8 cellular contexts compared by ENCODE assay signal in the genomic region with DNA sequence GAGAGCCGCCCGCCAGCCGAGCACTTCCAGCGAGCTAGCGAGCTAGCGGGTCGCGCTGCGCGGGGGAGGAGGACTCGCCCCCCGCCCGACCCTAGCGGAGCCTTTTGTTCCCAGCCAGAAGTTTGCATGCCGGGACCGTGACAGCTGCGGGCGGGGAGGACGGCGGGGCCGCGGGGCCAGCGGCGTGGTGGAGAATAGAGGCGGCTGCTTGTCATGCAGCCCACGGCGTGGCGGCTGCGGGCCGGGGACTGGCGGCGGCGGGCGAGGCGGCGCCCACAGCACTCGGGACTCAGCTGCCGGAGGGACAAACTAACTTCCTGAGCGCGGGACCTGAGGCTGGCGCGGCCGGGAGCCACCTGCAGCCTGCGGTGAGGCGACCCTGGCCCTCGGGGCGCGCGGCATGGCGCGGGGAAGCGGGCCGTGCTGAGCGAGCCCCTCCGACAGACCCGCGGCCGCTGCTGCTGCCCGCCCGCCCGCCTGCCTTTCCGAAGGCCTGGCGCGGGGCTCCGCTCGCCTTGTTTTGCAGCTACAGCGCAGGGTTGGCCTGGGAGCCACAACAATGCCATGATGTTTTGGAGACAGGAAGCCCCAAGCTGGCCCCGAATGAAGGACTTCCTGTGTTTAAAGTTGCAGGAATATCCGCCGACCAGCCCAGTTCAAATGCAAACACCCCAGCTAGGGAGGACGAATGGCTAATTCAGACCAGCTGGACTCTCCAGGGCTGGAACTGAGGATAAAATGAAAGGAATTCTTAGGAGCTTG.
DNase-seq lines count a peak whose midpoint lies in the region; ATAC-seq and TF ChIP-seq lines count a peak whose summit lies in the region.

No MANE protein-coding gene starts in this region.

- H2BK5ac ChIP-seq in neuronal stem cell (ENCODE audit: low read length) = peak overlapping the region; percentile 82

- ATAC-seq in GM19452 (IDR thresholded peaks at IDR 0.05; ENCODE audit: unreplicated experiment) = peak; percentile 16
- peak; percentile 25 for ATAC-seq in activated T-helper 17 cell treated with anti-CD3 and anti-CD28 coated beads, Interleukin-2, amount 50 U/mL, for 72 hours (replicated peaks)

- peak overlapping the region in 6 of 7 donors; percentile 61 to 83 (median 75) for H3K27ac Mint-ChIP-seq in CD4-positive, alpha-beta memory T cell
- no peak overlapping the region for H3K27ac Mint-ChIP-seq in activated T-helper 17 cell treated with anti-CD3 and anti-CD28 coated beads, Interleukin-2, amount 50 U/mL, for 72 hours

- WGBS in neuronal stem cell (ENCODE audit: extremely low coverage in 2 of 2, insufficient read length in 2 of 2, insufficient replicate concordance in 1 of 2), 2 donors = no CpG with 5 or more reads among the region's 71 CpGs

- H3K36me3 ChIP-seq in CD4-positive, alpha-beta memory T cell (ENCODE audit: insufficient read depth, low read length) = peaks cover 7% of the 10 kb centered on the region
- H3K36me3 ChIP-seq in MM.1S (replicated peaks; ENCODE audit: insufficient read depth, low read length) (no peaks in the 10 kb centered on the region), neuronal stem cell (replicated peaks in 1 of 2; ENCODE audit: control insufficient read depth in 2 of 2, insufficient read depth in 2 of 2, low read length in 2 of 2) (peaks cover 6 to 36% of the 10 kb centered on the region in 2 donors)

- TF ChIP-seq CTCF in MM.1S (IDR thresholded peaks at IDR 0.05; ENCODE audit: low read length) = no peak

- intact Hi-C loops in CD4-positive, alpha-beta memory T cell (cut with micrococcal nuclease) = loop anchor here (5.0 kb wide), 1 partner anchor 227 kb away; no protein-coding TSS in a partner anchor

- no peaks in the 10 kb centered on the region for H3K27me3 Mint-ChIP-seq in CD4-positive, alpha-beta memory T cell
- H3K27me3 Mint-ChIP-seq in activated T-helper 17 cell treated with anti-CD3 and anti-CD28 coated beads, Interleukin-2, amount 50 U/mL, for 72 hours = no peaks in the 10 kb centered on the region

- peak overlapping the region; percentile 99 for H3K18ac ChIP-seq in neuronal stem cell (ENCODE audit: low read length)

- H3K36me3 Mint-ChIP-seq in CD4-positive, alpha-beta memory T cell = peaks cover 9 to 25% of the 10 kb centered on the region in 2 donors
- H3K36me3 Mint-ChIP-seq in activated T-helper 17 cell treated with anti-CD3 and anti-CD28 coated beads, Interleukin-2, amount 50 U/mL, for 72 hours (ENCODE audit: low read depth) = peaks cover 68% of the 10 kb centered on the region

- peak overlapping the region; percentile 50 for H3K27ac ChIP-seq in CD4-positive, alpha-beta memory T cell (ENCODE audit: low read depth, low read length)
- H3K27ac ChIP-seq in MM.1S (ENCODE audit: low read length) (peak overlapping the region; percentile 16; the same call in 1 of the 2 replicates), neuronal stem cell (replicated peaks; ENCODE audit: low read length) (peak overlapping the region; percentile 84)

- no peak overlapping the region for H2AFZ ChIP-seq in MM.1S (ENCODE audit: low read length)
- peak overlapping the region; percentile 91 for H2AFZ ChIP-seq in neuronal stem cell (ENCODE audit: low read length)

- CTCF ChIA-PET in CD4-positive, alpha-beta memory T cell (lab: Charles Lee; ENCODE audit: partially characterized antibody) = interaction anchor here (0.9 to 4.3 kb wide), 6 partner anchors 10 to 151 kb away, joined by 3 to 61 read pairs (median 18); no protein-coding TSS in a partner anchor

- peaks cover 63% of the 10 kb centered on the region for H3K4me1 ChIP-seq in CD4-positive, alpha-beta memory T cell (ENCODE audit: insufficient read depth, low read length)
- H3K4me1 ChIP-seq in MM.1S (ENCODE audit: low read length) (peaks cover 53% of the 10 kb centered on the region), neuronal stem cell (ENCODE audit: control insufficient read depth in 2 of 2, insufficient read depth in 1 of 2, low read depth in 1 of 2, low read length in 2 of 2) (peaks cover 25 to 46% of the 10 kb centered on the region in 2 donors)

- H3K4me1 Mint-ChIP-seq in CD4-positive, alpha-beta memory T cell = peaks cover 46 to 77% (median 62%) of the 10 kb centered on the region in 4 donors
- peaks cover 59% of the 10 kb centered on the region for H3K4me1 Mint-ChIP-seq in activated T-helper 17 cell treated with anti-CD3 and anti-CD28 coated beads, Interleukin-2, amount 50 U/mL, for 72 hours

- no peaks in the 10 kb centered on the region for H3K9me3 Mint-ChIP-seq in CD4-positive, alpha-beta memory T cell
- no peaks in the 10 kb centered on the region for H3K9me3 Mint-ChIP-seq in activated T-helper 17 cell treated with anti-CD3 and anti-CD28 coated beads, Interleukin-2, amount 50 U/mL, for 72 hours

- no peak overlapping the region for H2BK120ac ChIP-seq in neuronal stem cell (ENCODE audit: low read depth, low read length)

- peak overlapping the region; percentile 82 for H3K23ac ChIP-seq in neuronal stem cell (ENCODE audit: low read depth, low read length, poor library complexity)

- H3K9me2 ChIP-seq in MM.1S (replicated peaks; ENCODE audit: insufficient read depth, low read length) = no peaks in the 10 kb centered on the region

- peak in 1 of 5 donors; percentile 42 for DNase-seq in CD4-positive, alpha-beta memory T cell
- DNase-seq in MM.1S (peak; percentile 26), glomerular endothelial cell (ENCODE audit: extremely low read depth, low read depth, low spot score) (peak; percentile 62), neuronal stem cell (ENCODE audit: low spot score) (peak; percentile 31), COLO829 (ENCODE audit: low spot score) (no peak), A172 (ENCODE audit: low spot score) (no peak)

- POLR2A ChIA-PET in CD4-positive, alpha-beta memory T cell (lab: Charles Lee; ENCODE audit: partially characterized antibody) = interaction anchor here (1.1 to 2.6 kb wide), 7 partner anchors 10 to 282 kb away, joined by 3 to 12 read pairs (median 4); partner anchors contain the start of gene HPCAL4

- H3K4ac ChIP-seq in neuronal stem cell (ENCODE audit: low read length) = no peak overlapping the region

- peak overlapping the region; percentile 75 to 93 (median 84) for H3K4me3 Mint-ChIP-seq in CD4-positive, alpha-beta memory T cell
- H3K4me3 Mint-ChIP-seq in activated T-helper 17 cell treated with anti-CD3 and anti-CD28 coated beads, Interleukin-2, amount 50 U/mL, for 72 hours = peak overlapping the region; percentile 88

- peak overlapping the region; percentile 47; the same call in 1 of the 2 replicates for H3K9ac ChIP-seq in MM.1S (ENCODE audit: low read length)
- H3K9ac ChIP-seq in neuronal stem cell (ENCODE audit: low read depth, low read length, poor library complexity) = peak overlapping the region; percentile 96

- H3K4me2 ChIP-seq in MM.1S (ENCODE audit: low read depth, low read length) = peak overlapping the region; percentile 64
- peak overlapping the region; percentile 82 for H3K4me2 ChIP-seq in neuronal stem cell (ENCODE audit: insufficient read depth, low read length, poor library complexity, severe bottlenecking)

- no peaks in the 10 kb centered on the region for H3K9me3 ChIP-seq in CD4-positive, alpha-beta memory T cell (ENCODE audit: control insufficient read depth in 1 of 2, low read length in 2 of 2)
- H3K9me3 ChIP-seq in MM.1S (replicated peaks; ENCODE audit: insufficient read depth, low read length) (no peaks in the 10 kb centered on the region), neuronal stem cell (replicated peaks in 1 of 2; ENCODE audit: control insufficient read depth in 2 of 2, insufficient read depth in 1 of 2, low read depth in 1 of 2, low read length in 2 of 2) (no peaks in the 10 kb centered on the region)

- H2BK12ac ChIP-seq in neuronal stem cell (ENCODE audit: low read length) = peak overlapping the region; percentile 52

- peak overlapping the region in 1 of 2 donors; percentile 59 for H3K4me3 ChIP-seq in CD4-positive, alpha-beta memory T cell (ENCODE audit: low read length in 2 of 2)
- H3K4me3 ChIP-seq in MM.1S (ENCODE audit: low read length) (peak overlapping the region; percentile 73), neuronal stem cell (ENCODE audit: low read length in 2 of 2) (peak overlapping the region; percentile 56 to 84)

- H3F3A ChIP-seq in MM.1S (ENCODE audit: insufficient read depth, low read length) = peaks cover 45% of the 10 kb centered on the region

- H3K79me1 ChIP-seq in neuronal stem cell (ENCODE audit: low read depth, low read length) = peaks cover 11% of the 10 kb centered on the region

- peak overlapping the region; percentile 64 for H2AK5ac ChIP-seq in neuronal stem cell (ENCODE audit: low read depth, low read length)

- no peaks in the 10 kb centered on the region for H3K27me3 ChIP-seq in CD4-positive, alpha-beta memory T cell (ENCODE audit: insufficient read depth, low read length)
- H3K27me3 ChIP-seq in MM.1S (replicated peaks; ENCODE audit: insufficient read depth, low read length) (no peaks in the 10 kb centered on the region), neuronal stem cell (ENCODE audit: control insufficient read depth in 3 of 3, insufficient read depth in 3 of 3, low read depth in 1 of 3, low read length in 3 of 3) (no peaks in the 10 kb centered on the region)

- peaks cover 68% of the 10 kb centered on the region for H3K79me2 ChIP-seq in MM.1S (ENCODE audit: low read length)

- peak overlapping the region; percentile 33 for H3K14ac ChIP-seq in neuronal stem cell (ENCODE audit: low read length)

- peak overlapping the region; percentile 23 for H2BK15ac ChIP-seq in neuronal stem cell (ENCODE audit: low read length)

- H4K91ac ChIP-seq in neuronal stem cell (ENCODE audit: low read depth, low read length, poor library complexity) = no peak overlapping the region

- H4K8ac ChIP-seq in neuronal stem cell (ENCODE audit: low read depth, low read length) = no peak overlapping the region

- H4K20me1 ChIP-seq in MM.1S (ENCODE audit: insufficient read depth, low read length) = no peaks in the 10 kb centered on the region

Comparison
In these comparisons a context has a peak if more than half of its experiments do, and no peak if none do; other contexts are left out.
1. DNase-seq: peak in MM.1S (single experiment), glomerular endothelial cell (single experiment) and neuronal stem cell (single experiment); none in COLO829 (single experiment) and A172 (single experiment).
2. H3K27ac ChIP-seq: peak in every context shown above with its lines; median percentile 84 in neuronal stem cell; 50 in CD4-positive, alpha-beta memory T cell; 16 in MM.1S.